8 cellular contexts compared by ENCODE assay signal in the genomic region with DNA sequence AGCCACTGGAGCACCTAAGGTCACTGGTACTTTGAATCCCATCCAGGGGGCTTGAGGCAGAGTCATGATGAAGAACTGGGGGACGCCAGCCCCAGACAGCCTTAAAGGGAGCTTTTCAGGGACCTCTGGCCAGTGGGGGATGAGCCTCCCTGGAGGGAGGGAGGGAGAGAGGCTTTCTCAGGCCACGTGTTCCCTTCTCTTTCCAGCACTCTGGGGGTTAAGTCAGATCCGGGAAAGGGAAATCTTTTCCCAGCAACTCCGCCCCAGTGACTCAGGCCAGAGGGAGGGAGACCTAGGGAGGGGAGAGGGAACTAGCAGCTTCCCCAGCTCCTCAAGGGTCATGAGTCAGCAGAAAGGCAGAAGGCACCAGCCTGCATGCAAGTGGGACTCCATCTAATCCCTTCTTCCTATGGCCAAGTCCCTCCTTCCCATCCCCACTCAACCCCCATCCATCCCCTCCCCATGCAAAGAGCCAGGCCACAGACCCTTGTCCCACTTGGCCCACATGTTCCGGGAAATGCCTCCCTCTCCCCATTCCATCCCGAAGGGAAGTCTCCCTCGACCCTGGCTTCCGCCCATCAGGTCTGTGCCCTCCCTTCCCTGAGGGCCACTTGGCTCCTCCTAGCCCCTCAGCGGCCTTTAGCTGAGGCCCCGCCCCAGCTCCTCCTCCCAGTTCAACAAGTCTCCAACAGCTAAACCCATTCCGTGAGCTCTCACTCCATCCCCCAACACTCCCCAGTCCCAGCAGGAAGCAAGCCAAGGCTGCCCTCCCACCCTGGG. TPM values are rescaled to one million over a fixed set of nuclear protein-coding genes. Genes with fewer than 3 reads are reported as not detected.
DNase-seq lines count a peak whose midpoint lies in the region; ATAC-seq and TF ChIP-seq lines count a peak whose summit lies in the region.

No MANE protein-coding gene starts in this region.

- H3K4me1 ChIP-seq in SJSA1 (replicated peaks): peaks cover 84% of the 10 kb centered on the region

- H3K4me3 ChIP-seq in SJSA1: peak overlapping the region; percentile 19
- peak overlapping the region; percentile 99 for H3K4me3 ChIP-seq in astrocyte of the cerebellum (ENCODE audit: low read depth, low read length)

- H3K27ac ChIP-seq in SJSA1: peak overlapping the region; percentile 93

- no peaks in the 10 kb centered on the region for H3K27me3 ChIP-seq in SJSA1 (replicated peaks)

- H3K9me3 ChIP-seq in SJSA1 (replicated peaks): no peaks in the 10 kb centered on the region

- DNase-seq in GM03348 (ENCODE audit: low spot score) (peak; percentile 95), KBM-7 (peak; percentile 96), SJSA1 (ENCODE audit: low read depth in 1 of 2, low spot score in 2 of 2) (peak; percentile 98 to 99), astrocyte of the cerebellum (ENCODE audit: low read depth) (peak; percentile 98), left ventricle myocardium superior (peak; percentile 95), pons (ENCODE audit: low spot score) (peak; percentile 89)

- intact Hi-C loops in left ventricle myocardium superior (cut with micrococcal nuclease): no loop called here

- in situ Hi-C loops in KBM-7 (cut with MboI; ENCODE audit: low pct_unique_long_range_greater_than_20kb, low sequenced_read_pairs): no loop called here
- in situ Hi-C loops in astrocyte of the cerebellum (cut with HindIII; ENCODE audit: low sequenced_read_pairs): no loop called here

- TF ChIP-seq CTCF in astrocyte of the cerebellum (IDR thresholded peaks at IDR 0.05; ENCODE audit: low read depth, low read length, missing control alignments): no peak

- H3K36me3 ChIP-seq in SJSA1: peaks cover 81% of the 10 kb centered on the region

- ATAC-seq in left ventricle myocardium superior: peak; percentile 84
- no peak for ATAC-seq in GM19467 (IDR thresholded peaks at IDR 0.05; ENCODE audit: unreplicated experiment)
- no peak for ATAC-seq in GM21367 (IDR thresholded peaks at IDR 0.05; ENCODE audit: unreplicated experiment)

RNA-seq across cellular contexts. Expression of a gene that starts 5.6 kb away (rescaled TPM):
- total RNA-seq in SJSA1 (2014; rRNA removed; shearing (Covaris generic)): 109 and 132 TPM in 2 replicates
- 44.0 TPM for total RNA-seq in left ventricle myocardium superior

RNA-seq across cellular contexts. Expression of a gene that starts 25.8 kb away (rescaled TPM):
- 0.08 TPM in 1 of 2 replicates, not detected in the other for total RNA-seq in SJSA1 (2014; rRNA removed; shearing (Covaris generic))
- 0.47 TPM for total RNA-seq in left ventricle myocardium superior

RNA-seq across cellular contexts. Expression of a gene that starts 39.1 kb away (rescaled TPM):
- 0.18 and 4.7 TPM in 2 replicates for total RNA-seq in SJSA1 (2014; rRNA removed; shearing (Covaris generic))
- total RNA-seq in left ventricle myocardium superior: 1.7 TPM

RNA-seq across cellular contexts. Expression of a gene that starts 47.7 kb away (rescaled TPM):
- 102 and 106 TPM in 2 replicates for total RNA-seq in SJSA1 (2014; rRNA removed; shearing (Covaris generic))
- total RNA-seq in left ventricle myocardium superior: 32.9 TPM
